Comparison of ENCODE assay signal across 1 cellular context in the genomic region with DNA sequence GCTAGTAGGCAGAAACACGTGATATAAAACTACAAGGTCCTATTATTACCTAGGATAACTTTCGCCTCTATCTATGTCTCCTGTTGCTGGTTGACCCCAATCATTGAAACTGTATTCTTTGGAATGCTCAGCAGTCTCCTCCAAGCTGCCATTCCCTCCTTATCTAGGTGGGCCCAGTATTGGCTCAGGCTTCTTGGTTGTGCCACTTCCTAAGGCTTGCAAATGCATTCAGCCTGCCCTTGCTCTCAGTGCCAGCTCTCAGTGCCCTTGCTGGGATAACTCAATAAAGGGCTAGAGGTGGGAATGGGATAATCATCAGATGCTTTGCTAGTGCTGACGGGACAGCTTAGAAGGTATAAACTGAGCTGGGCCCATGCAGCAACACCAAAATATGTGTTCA.
TF ChIP-seq lines count a peak whose summit lies in the region.

No MANE protein-coding gene starts in this region.

TF ChIP-seq in GM23338, 12 proteins besides CTCF, POLR2A, EP300 and RAD21:
- TF ChIP-seq ZNF114 (CRISPR knock-in tag; IDR thresholded peaks at IDR 0.05) = no peak
- TF ChIP-seq STAT1 (IDR thresholded peaks at IDR 0.05; ENCODE audit: unreplicated experiment) = no peak
- TF ChIP-seq CREB1 (CRISPR knock-in tag; IDR thresholded peaks at IDR 0.05; ENCODE audit: low read depth) = no peak
- TF ChIP-seq JUNB (IDR thresholded peaks at IDR 0.05; ENCODE audit: unreplicated experiment) = no peak
- TF ChIP-seq EZH2 (IDR thresholded peaks at IDR 0.05; ENCODE audit: low read depth, unreplicated experiment) = no peak
- TF ChIP-seq REST (IDR thresholded peaks at IDR 0.05; ENCODE audit: unreplicated experiment) = no peak
- TF ChIP-seq POLR2AphosphoS5 (IDR thresholded peaks at IDR 0.05; ENCODE audit: low read depth) = no peak
- TF ChIP-seq, protein P1, sequence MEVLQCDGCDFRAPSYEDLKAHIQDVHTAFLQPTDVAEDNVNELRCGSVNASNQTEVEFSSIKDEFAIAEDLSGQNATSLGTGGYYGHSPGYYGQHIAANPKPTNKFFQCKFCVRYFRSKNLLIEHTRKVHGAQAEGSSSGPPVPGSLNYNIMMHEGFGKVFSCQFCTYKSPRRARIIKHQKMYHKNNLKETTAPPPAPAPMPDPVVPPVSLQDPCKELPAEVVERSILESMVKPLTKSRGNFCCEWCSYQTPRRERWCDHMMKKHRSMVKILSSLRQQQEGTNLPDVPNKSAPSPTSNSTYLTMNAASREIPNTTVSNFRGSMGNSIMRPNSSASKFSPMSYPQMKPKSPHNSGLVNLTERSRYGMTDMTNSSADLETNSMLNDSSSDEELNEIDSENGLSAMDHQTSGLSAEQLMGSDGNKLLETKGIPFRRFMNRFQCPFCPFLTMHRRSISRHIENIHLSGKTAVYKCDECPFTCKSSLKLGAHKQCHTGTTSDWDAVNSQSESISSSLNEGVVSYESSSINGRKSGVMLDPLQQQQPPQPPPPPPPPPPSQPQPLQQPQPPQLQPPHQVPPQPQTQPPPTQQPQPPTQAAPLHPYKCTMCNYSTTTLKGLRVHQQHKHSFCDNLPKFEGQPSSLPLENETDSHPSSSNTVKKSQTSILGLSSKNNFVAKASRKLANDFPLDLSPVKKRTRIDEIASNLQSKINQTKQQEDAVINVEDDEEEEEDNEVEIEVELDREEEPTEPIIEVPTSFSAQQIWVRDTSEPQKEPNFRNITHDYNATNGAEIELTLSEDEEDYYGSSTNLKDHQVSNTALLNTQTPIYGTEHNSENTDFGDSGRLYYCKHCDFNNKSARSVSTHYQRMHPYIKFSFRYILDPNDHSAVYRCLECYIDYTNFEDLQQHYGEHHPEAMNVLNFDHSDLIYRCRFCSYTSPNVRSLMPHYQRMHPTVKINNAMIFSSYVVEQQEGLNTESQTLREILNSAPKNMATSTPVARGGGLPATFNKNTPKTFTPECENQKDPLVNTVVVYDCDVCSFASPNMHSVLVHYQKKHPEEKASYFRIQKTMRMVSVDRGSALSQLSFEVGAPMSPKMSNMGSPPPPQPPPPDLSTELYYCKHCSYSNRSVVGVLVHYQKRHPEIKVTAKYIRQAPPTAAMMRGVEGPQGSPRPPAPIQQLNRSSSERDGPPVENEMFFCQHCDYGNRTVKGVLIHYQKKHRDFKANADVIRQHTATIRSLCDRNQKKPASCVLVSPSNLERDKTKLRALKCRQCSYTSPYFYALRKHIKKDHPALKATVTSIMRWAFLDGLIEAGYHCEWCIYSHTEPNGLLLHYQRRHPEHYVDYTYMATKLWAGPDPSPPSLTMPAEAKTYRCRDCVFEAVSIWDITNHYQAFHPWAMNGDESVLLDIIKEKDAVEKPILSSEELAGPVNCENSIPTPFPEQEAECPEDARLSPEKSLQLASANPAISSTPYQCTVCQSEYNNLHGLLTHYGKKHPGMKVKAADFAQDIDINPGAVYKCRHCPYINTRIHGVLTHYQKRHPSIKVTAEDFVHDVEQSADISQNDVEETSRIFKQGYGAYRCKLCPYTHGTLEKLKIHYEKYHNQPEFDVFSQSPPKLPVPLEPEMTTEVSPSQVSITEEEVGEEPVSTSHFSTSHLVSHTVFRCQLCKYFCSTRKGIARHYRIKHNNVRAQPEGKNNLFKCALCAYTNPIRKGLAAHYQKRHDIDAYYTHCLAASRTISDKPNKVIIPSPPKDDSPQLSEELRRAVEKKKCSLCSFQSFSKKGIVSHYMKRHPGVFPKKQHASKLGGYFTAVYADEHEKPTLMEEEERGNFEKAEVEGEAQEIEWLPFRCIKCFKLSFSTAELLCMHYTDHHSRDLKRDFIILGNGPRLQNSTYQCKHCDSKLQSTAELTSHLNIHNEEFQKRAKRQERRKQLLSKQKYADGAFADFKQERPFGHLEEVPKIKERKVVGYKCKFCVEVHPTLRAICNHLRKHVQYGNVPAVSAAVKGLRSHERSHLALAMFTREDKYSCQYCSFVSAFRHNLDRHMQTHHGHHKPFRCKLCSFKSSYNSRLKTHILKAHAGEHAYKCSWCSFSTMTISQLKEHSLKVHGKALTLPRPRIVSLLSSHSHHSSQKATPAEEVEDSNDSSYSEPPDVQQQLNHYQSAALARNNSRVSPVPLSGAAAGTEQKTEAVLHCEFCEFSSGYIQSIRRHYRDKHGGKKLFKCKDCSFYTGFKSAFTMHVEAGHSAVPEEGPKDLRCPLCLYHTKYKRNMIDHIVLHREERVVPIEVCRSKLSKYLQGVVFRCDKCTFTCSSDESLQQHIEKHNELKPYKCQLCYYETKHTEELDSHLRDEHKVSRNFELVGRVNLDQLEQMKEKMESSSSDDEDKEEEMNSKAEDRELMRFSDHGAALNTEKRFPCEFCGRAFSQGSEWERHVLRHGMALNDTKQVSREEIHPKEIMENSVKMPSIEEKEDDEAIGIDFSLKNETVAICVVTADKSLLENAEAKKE (CRISPR knock-in tag; IDR thresholded peaks at IDR 0.05) = no peak
- no peak for TF ChIP-seq ZNF331 (CRISPR knock-in tag; IDR thresholded peaks at IDR 0.05; ENCODE audit: low read depth)
- TF ChIP-seq NANOG (IDR thresholded peaks at IDR 0.05; ENCODE audit: borderline replicate concordance) = no peak
- no peak for TF ChIP-seq EZH2phosphoT487 (IDR thresholded peaks at IDR 0.05; ENCODE audit: unreplicated experiment)
- TF ChIP-seq, protein P2, sequence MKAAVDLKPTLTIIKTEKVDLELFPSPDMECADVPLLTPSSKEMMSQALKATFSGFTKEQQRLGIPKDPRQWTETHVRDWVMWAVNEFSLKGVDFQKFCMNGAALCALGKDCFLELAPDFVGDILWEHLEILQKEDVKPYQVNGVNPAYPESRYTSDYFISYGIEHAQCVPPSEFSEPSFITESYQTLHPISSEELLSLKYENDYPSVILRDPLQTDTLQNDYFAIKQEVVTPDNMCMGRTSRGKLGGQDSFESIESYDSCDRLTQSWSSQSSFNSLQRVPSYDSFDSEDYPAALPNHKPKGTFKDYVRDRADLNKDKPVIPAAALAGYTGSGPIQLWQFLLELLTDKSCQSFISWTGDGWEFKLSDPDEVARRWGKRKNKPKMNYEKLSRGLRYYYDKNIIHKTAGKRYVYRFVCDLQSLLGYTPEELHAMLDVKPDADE (IDR thresholded peaks at IDR 0.05) = no peak
